In the genomic region with DNA sequence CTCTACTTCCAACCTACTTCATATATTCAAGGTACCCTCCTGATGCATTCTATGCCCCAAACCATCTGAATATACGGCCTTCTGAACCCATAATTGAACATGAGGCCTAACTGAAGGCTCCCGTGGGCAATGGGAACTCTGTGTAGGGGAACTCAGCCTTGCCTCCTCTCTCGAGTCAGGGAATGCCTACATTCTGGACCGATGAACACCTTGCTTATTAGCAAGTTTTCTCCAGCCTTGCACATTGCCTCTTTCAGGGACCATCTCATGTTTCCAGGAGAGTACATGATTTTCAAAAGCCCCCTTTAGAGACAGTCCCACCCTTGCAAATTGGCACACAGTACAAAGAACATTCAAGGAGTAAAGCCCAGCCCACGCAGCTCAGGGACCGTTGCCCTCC, we compare ENCODE assay signal across 19 cellular contexts. TPM values are rescaled to one million over a fixed set of nuclear protein-coding genes. Genes with fewer than 3 reads are reported as not detected.
DNase-seq lines count a peak whose midpoint lies in the region; ATAC-seq and TF ChIP-seq lines count a peak whose summit lies in the region.
"Had no signal": no experiment of that assay in that cellular context is flagged by ENCODE, and none has a peak within 500 bp of the region (broad histone marks: within the 10 kb centered on the region; RNA-seq: fewer than 3 reads in every experiment).

No MANE protein-coding gene starts in this region.

- peaks cover 28% of the 10 kb centered on the region for H3K4me1 ChIP-seq in GM23248 (ENCODE audit: insufficient read depth)
- peaks cover 0 to 4% of the 10 kb centered on the region in 2 donors for H3K4me1 ChIP-seq in breast epithelium
- H3K4me1 ChIP-seq in mesenchymal stem cell (ENCODE audit: control insufficient read depth, insufficient read depth, low read depth, low read length): peaks cover 5% of the 10 kb centered on the region
- peaks cover 8 to 43% (median 26%) of the 10 kb centered on the region in 5 donors for H3K4me1 ChIP-seq in subcutaneous abdominal adipose tissue (ENCODE audit: control insufficient read depth in 5 of 5, insufficient read depth in 5 of 5, low read length in 5 of 5)

- CTCF ChIA-PET in GM10248 (lab: Yijun Ruan, JAX): interaction anchor here (1.1 to 2.4 kb wide), 2 partner anchors 9 to 25 kb away, joined by 4 to 12 read pairs; no protein-coding TSS in a partner anchor

- DNase-seq in GM23248 (no peak), breast epithelium (ENCODE audit: low spot score in 2 of 2) (no peak), mesenchymal stem cell (no peak), T-helper 17 cell (no peak), NCI-H1092 (lab: John Stamatoyannopoulos, UW) (no peak), GM10248 (ENCODE audit: extremely low spot score) (no peak)
- DNase-seq: activated CD4-positive, alpha-beta T cell treated with anti-CD3 and anti-CD28 coated beads, Interleukin-2, amount 10 ng/mL, durations not matched to agents 24 days and 14 days; CD4-positive, CD25-positive, alpha-beta regulatory T cell; DMS153; foreskin keratinocyte; GF-D8; NCI-H2029 treated with DMSO at 0.1 percent for 48 hours; NCI-H526; SHP77 treated with DMSO at 0.1 percent for 48 hours; stimulated activated naive B cell treated with anti-CD40 and anti-IgM and Interleukin-4, amounts not matched to agents 10 μg/mL and 1 μg/mL and 100 μg/mL, for 72 hours; T-helper 1 cell had no signal

- H2BK12ac ChIP-seq in mesenchymal stem cell (ENCODE audit: low read length in 2 of 2): peak overlapping the region in 1 of 2 experiments; percentile 93

- H3K4me3 ChIP-seq in GM23248 (no peak overlapping the region), breast epithelium (no peak overlapping the region), mesenchymal stem cell (ENCODE audit: insufficient read depth in 1 of 2, low read depth in 1 of 2, low read length in 2 of 2) (no peak overlapping the region), subcutaneous abdominal adipose tissue (ENCODE audit: low read depth in 1 of 5, low read length in 5 of 5) (no peak overlapping the region)
- H3K4me3 ChIP-seq: GM12878 had no signal

- no peak overlapping the region for H3K4me2 ChIP-seq in GM23248 (ENCODE audit: unreplicated experiment)
- no peak overlapping the region for H3K4me2 ChIP-seq in mesenchymal stem cell (ENCODE audit: low read length, poor library complexity, severe bottlenecking)

- in situ Hi-C loops in GM23248 (cut with MboI): no loop called here

- no peaks in the 10 kb centered on the region for H3K36me3 Mint-ChIP-seq in T-helper 17 cell (ENCODE audit: low read depth)
- H3K36me3 Mint-ChIP-seq: CD4-positive, CD25-positive, alpha-beta regulatory T cell had no signal

- POLR2A ChIA-PET in GM10248 (lab: Yijun Ruan, JAX): no interaction called here

- no peak overlapping the region for H2BK120ac ChIP-seq in mesenchymal stem cell (ENCODE audit: low read depth, low read length)

- no peaks in the 10 kb centered on the region for H3K27me3 Mint-ChIP-seq in T-helper 17 cell

- 80 to 85% methylated on average over 6 of the region's 6 CpGs for WGBS in GM23248 (ENCODE audit: low coverage in 1 of 2, low lambda C conversion rate in 2 of 2, missing lambda C conversion rate in 2 of 2), 2 experiments
- 94% methylated on average over 5 of the region's 6 CpGs for WGBS in mesenchymal stem cell

- H3K36me3 ChIP-seq in GM23248 (ENCODE audit: low read depth) (no peaks in the 10 kb centered on the region), breast epithelium (no peaks in the 10 kb centered on the region), mesenchymal stem cell (ENCODE audit: control insufficient read depth in 1 of 2, insufficient read depth in 2 of 2, low read depth in 1 of 2, low read length in 2 of 2) (no peaks in the 10 kb centered on the region), subcutaneous abdominal adipose tissue (ENCODE audit: control insufficient read depth in 5 of 5, insufficient read depth in 5 of 5, low read length in 5 of 5) (no peaks in the 10 kb centered on the region)

- H3K27ac Mint-ChIP-seq in T-helper 17 cell: no peak overlapping the region
- H3K27ac Mint-ChIP-seq: activated CD4-positive, alpha-beta T cell treated with anti-CD3 and anti-CD28 coated beads, Interleukin-2, amount 10 ng/mL, durations not matched to agents 24 days and 14 days had no signal

- no peak overlapping the region for H3K4me3 Mint-ChIP-seq in T-helper 17 cell
- H3K4me3 Mint-ChIP-seq: activated CD4-positive, alpha-beta T cell treated with anti-CD3 and anti-CD28 coated beads, Interleukin-2, amount 10 ng/mL, durations not matched to agents 24 days and 14 days; CD4-positive, CD25-positive, alpha-beta regulatory T cell; stimulated activated naive B cell treated with anti-CD40 and anti-IgM and Interleukin-4, amounts not matched to agents 10 μg/mL and 1 μg/mL and 100 μg/mL, for 72 hours had no signal

- H2BK15ac ChIP-seq in mesenchymal stem cell (ENCODE audit: low read depth, poor library complexity, severe bottlenecking): no peak overlapping the region

- H4K91ac ChIP-seq in mesenchymal stem cell (ENCODE audit: low read length): no peak overlapping the region

- H3K9ac ChIP-seq in GM23248: peak overlapping the region; percentile 22; the same call in 1 of the 2 replicates
- peak overlapping the region; percentile 67 for H3K9ac ChIP-seq in mesenchymal stem cell (ENCODE audit: low read length)
- no peak overlapping the region for H3K9ac ChIP-seq in subcutaneous abdominal adipose tissue (ENCODE audit: low read length in 5 of 5)

- H3K27me3 ChIP-seq in GM23248 (replicated peaks; ENCODE audit: insufficient read depth) (no peaks in the 10 kb centered on the region), breast epithelium (no peaks in the 10 kb centered on the region), mesenchymal stem cell (ENCODE audit: control insufficient read depth in 1 of 2, insufficient read depth in 1 of 2, low read length in 2 of 2) (no peaks in the 10 kb centered on the region), subcutaneous abdominal adipose tissue (ENCODE audit: control insufficient read depth in 5 of 5, insufficient read depth in 4 of 5, low read length in 5 of 5) (no peaks in the 10 kb centered on the region)
- H3K27me3 ChIP-seq: foreskin keratinocyte had no signal

- no peaks in the 10 kb centered on the region for H3K9me2 ChIP-seq in GM23248 (ENCODE audit: insufficient read depth)

- ATAC-seq in T-helper 17 cell (no peak), HG03520 (IDR thresholded peaks at IDR 0.05; ENCODE audit: unreplicated experiment) (no peak)
- ATAC-seq: foreskin keratinocyte; GM12878; stimulated activated naive B cell treated with anti-CD40 and anti-IgM and Interleukin-4, amounts not matched to agents 10 μg/mL and 1 μg/mL and 100 μg/mL, for 72 hours had no signal

- no peak overlapping the region for H3K4ac ChIP-seq in mesenchymal stem cell (ENCODE audit: low read depth in 1 of 2, low read length in 2 of 2)

- H3K27ac ChIP-seq in GM23248 (peak overlapping the region; percentile 38), breast epithelium (peak overlapping the region; percentile 76 to 95), mesenchymal stem cell (ENCODE audit: low read length, poor library complexity, severe bottlenecking) (no peak overlapping the region), subcutaneous abdominal adipose tissue (ENCODE audit: low read depth, low read length) (peak overlapping the region; percentile 59)

- peak overlapping the region in 1 of 2 experiments; percentile 84 for H3K23ac ChIP-seq in mesenchymal stem cell (ENCODE audit: low read length in 2 of 2)

- no peaks in the 10 kb centered on the region for H3K79me1 ChIP-seq in mesenchymal stem cell (replicated peaks; ENCODE audit: low read length, poor library complexity, severe bottlenecking)

- peak overlapping the region in 1 of 2 experiments; percentile 76 for H3K18ac ChIP-seq in mesenchymal stem cell (ENCODE audit: low read depth in 1 of 2, low read length in 2 of 2)

- no peak overlapping the region for H4K8ac ChIP-seq in mesenchymal stem cell (ENCODE audit: low read length)

- H4K20me1 ChIP-seq in GM23248 (ENCODE audit: insufficient read depth): no peaks in the 10 kb centered on the region

- TF ChIP-seq CTCF in breast epithelium (IDR thresholded peaks at IDR 0.05): no peak
- TF ChIP-seq CTCF in GM10248 (IDR thresholded peaks at IDR 0.05; ENCODE audit: control extremely low read depth, extremely low read depth, low read depth, missing control alignments): no peak

- intact Hi-C loops in breast epithelium (cut with DNase I; ENCODE audit: low total_unique reads): no loop called here

- H2BK5ac ChIP-seq in mesenchymal stem cell (ENCODE audit: low read depth, low read length, poor library complexity, severe bottlenecking): no peak overlapping the region

- peaks cover 24% of the 10 kb centered on the region for H3F3A ChIP-seq in GM23248 (ENCODE audit: insufficient read depth)

- no peaks in the 10 kb centered on the region for H3K4me1 Mint-ChIP-seq in T-helper 17 cell
- H3K4me1 Mint-ChIP-seq: activated CD4-positive, alpha-beta T cell treated with anti-CD3 and anti-CD28 coated beads, Interleukin-2, amount 10 ng/mL, durations not matched to agents 24 days and 14 days; stimulated activated naive B cell treated with anti-CD40 and anti-IgM and Interleukin-4, amounts not matched to agents 10 μg/mL and 1 μg/mL and 100 μg/mL, for 72 hours had no signal

- no peak for TF ChIP-seq POLR2A in breast epithelium (IDR thresholded peaks at IDR 0.05)

- no peaks in the 10 kb centered on the region for H3K9me3 ChIP-seq in GM23248 (ENCODE audit: low read depth)
- peaks cover 0 to 7% of the 10 kb centered on the region in 2 donors for H3K9me3 ChIP-seq in breast epithelium
- H3K9me3 ChIP-seq in mesenchymal stem cell (ENCODE audit: control insufficient read depth, low read length): peaks cover 4% of the 10 kb centered on the region
- peaks cover 0 to 2% (median 0%) of the 10 kb centered on the region in 5 donors for H3K9me3 ChIP-seq in subcutaneous abdominal adipose tissue (ENCODE audit: control insufficient read depth in 5 of 5, low read length in 5 of 5)
- H3K9me3 ChIP-seq in T-helper 17 cell (ENCODE audit: control insufficient read depth, low read length, poor library complexity, severe bottlenecking): no peaks in the 10 kb centered on the region

- H2AK5ac ChIP-seq in mesenchymal stem cell (ENCODE audit: low read length, severe bottlenecking): no peak overlapping the region

- no peaks in the 10 kb centered on the region for H3K79me2 ChIP-seq in GM23248 (ENCODE audit: insufficient read depth)

- peak overlapping the region in 1 of 2 experiments; percentile 48 for H3K14ac ChIP-seq in mesenchymal stem cell (ENCODE audit: low read length in 2 of 2)

- H2AFZ ChIP-seq in GM23248 (no peak overlapping the region), mesenchymal stem cell (ENCODE audit: low read depth, low read length) (no peak overlapping the region)

RNA-seq across cellular contexts. Expression of a gene that starts 26.3 kb away (rescaled TPM):
- total RNA-seq in GM23248 (2014; rRNA removed; shearing (Covaris generic)): 11.7 and 12.9 TPM in 2 replicates
- polyA plus RNA-seq in GM23248 (2016; fragmentation: Nextera tagmentation; extraction: Ambion mirVana): 9.9 and 10.7 TPM in 2 replicates
- total RNA-seq in breast epithelium (100 to 1,000 TPM in 2 of 3 donors, 10 to 100 TPM in 1; 68.5 to 492 (median 215) TPM), T-helper 17 cell (under 1 TPM in 1 of 2 donors, not detected in 1; 0.42 TPM)
- 0.69 TPM for polyA plus RNA-seq in mesenchymal stem cell (2013, experiment 1 of 2)
- 0.86 TPM for polyA plus RNA-seq in mesenchymal stem cell (2013, experiment 2 of 2)
- total RNA-seq: activated CD4-positive, alpha-beta T cell treated with anti-CD3 and anti-CD28 coated beads, Interleukin-2, amount 10 ng/mL, durations not matched to agents 24 days and 14 days; CD4-positive, CD25-positive, alpha-beta regulatory T cell; foreskin keratinocyte had no signal
- polyA plus RNA-seq: CD4-positive, CD25-positive, alpha-beta regulatory T cell; foreskin keratinocyte had no signal

Comparison
In these comparisons a context has a peak if more than half of its experiments do, and no peak if none do; other contexts are left out.
1. H3K9ac ChIP-seq: peak in GM23248 (single experiment) and mesenchymal stem cell (single experiment); none in subcutaneous abdominal adipose tissue (0 of 5).